Comparison of ENCODE assay signal across 9 cellular contexts in genomic region chr1:154747841-154748766, GRCh38.
A peak's percentile ranks its signal among the peaks of the same experiment; 100 is the strongest.
DNase-seq lines count a peak whose midpoint lies in the region; ATAC-seq and TF ChIP-seq lines count a peak whose summit lies in the region.
"Had no signal": no experiment of that assay in that cellular context is flagged by ENCODE, and none has a peak within 500 bp of the region (broad histone marks: within the 10 kb centered on the region; RNA-seq: fewer than 3 reads in every experiment).

No MANE protein-coding gene starts in this region.

- no peak for TF ChIP-seq POLR2A in transverse colon (IDR thresholded peaks at IDR 0.05)

- no peak overlapping the region for H3K4me3 ChIP-seq in transverse colon
- H3K4me3 ChIP-seq: skin epidermis had no signal

- H3K4me1 ChIP-seq in transverse colon = peaks cover 0 to 17% (median 4%) of the 10 kb centered on the region in 4 donors

- no peak for TF ChIP-seq EP300 in transverse colon (IDR thresholded peaks at IDR 0.05; ENCODE audit: low read depth)

- peaks cover 73% of the 10 kb centered on the region for H3K4me1 Mint-ChIP-seq in activated T-cell treated with anti-CD3 and anti-CD28 coated beads, Interleukin-2, amount 50 U/mL, for 4 hours (ENCODE audit: low read depth)

- H3K36me3 Mint-ChIP-seq in activated T-cell treated with anti-CD3 and anti-CD28 coated beads, Interleukin-2, amount 50 U/mL, for 4 hours (ENCODE audit: insufficient read depth) = no peaks in the 10 kb centered on the region

- H3K4me3 Mint-ChIP-seq in activated T-cell treated with anti-CD3 and anti-CD28 coated beads, Interleukin-2, amount 50 U/mL, for 4 hours = peak overlapping the region; percentile 77

- 37 to 42% methylated on average over 15 to 19 of the region's 19 CpGs for WGBS in transverse colon (ENCODE audit: low coverage in 1 of 2), 2 donors

- no peaks in the 10 kb centered on the region for H3K36me3 ChIP-seq in transverse colon

- no peak for TF ChIP-seq CTCF in transverse colon (IDR thresholded peaks at IDR 0.05)

- peak overlapping the region in 2 of 4 donors; percentile 58 to 72 for H3K27ac ChIP-seq in transverse colon

- DNase-seq in ELF-1 (ENCODE audit: low read depth, low spot score) (peak; percentile 76), NCI-H2171 (lab: John Stamatoyannopoulos, UW) (peak; percentile 56), mesenteric fat pad (ENCODE audit: low spot score) (peak; percentile 78), transverse colon (peak; percentile 48), superior temporal gyrus (ENCODE audit: extremely low spot score) (no peak), globus pallidus (ENCODE audit: low spot score) (no peak)
- peak; percentile 54 for DNase-seq in activated T-cell treated with anti-CD3 and anti-CD28 coated beads, Interleukin-2, amount 50 U/mL, for 4 hours

- peak; percentile 55 for ATAC-seq in GM21825 (IDR thresholded peaks at IDR 0.05; ENCODE audit: unreplicated experiment)
- ATAC-seq in activated T-cell treated with anti-CD3 and anti-CD28 coated beads, Interleukin-2, amount 50 U/mL, for 4 hours = peak; percentile 71 to 74

- no peaks in the 10 kb centered on the region for H3K9me3 ChIP-seq in transverse colon

- H3K27me3 Mint-ChIP-seq in activated T-cell treated with anti-CD3 and anti-CD28 coated beads, Interleukin-2, amount 50 U/mL, for 4 hours (ENCODE audit: low read depth) = peaks cover 2% of the 10 kb centered on the region

- intact Hi-C loops in transverse colon (cut with DNase I; ENCODE audit: low total_unique reads) = no loop called here

- H3K9me3 Mint-ChIP-seq in activated T-cell treated with anti-CD3 and anti-CD28 coated beads, Interleukin-2, amount 50 U/mL, for 4 hours = no peaks in the 10 kb centered on the region

- peaks cover 33% of the 10 kb centered on the region for H3K27me3 ChIP-seq in transverse colon

- in situ Hi-C loops in transverse colon (cut with MboI; ENCODE audit: low pct_ligation_motif_present in 1 of 4, low pct_unique_long_range_greater_than_20kb in 1 of 4, low sequenced_read_pairs in 3 of 4) = no loop called here

Comparison
In these comparisons a context has a peak if more than half of its experiments do, and no peak if none do; other contexts are left out.
1. DNase-seq: peak in ELF-1 (single experiment), NCI-H2171 (single experiment), activated T-cell treated with anti-CD3 and anti-CD28 coated beads, Interleukin-2, amount 50 U/mL, for 4 hours (single experiment), mesenteric fat pad (single experiment) and transverse colon (single experiment); none in superior temporal gyrus (single experiment) and globus pallidus (single experiment).